In genomic region chr12:3922033-3922432, GRCh38 we compare ENCODE assay signal across 21 cellular contexts. TPM values are rescaled to one million over a fixed set of nuclear protein-coding genes. Genes with fewer than 3 reads are reported as not detected.
DNase-seq lines count a peak whose midpoint lies in the region; ATAC-seq and TF ChIP-seq lines count a peak whose summit lies in the region.
"Had no signal": no experiment of that assay in that cellular context is flagged by ENCODE, and none has a peak within 500 bp of the region (broad histone marks: within the 10 kb centered on the region; RNA-seq: fewer than 3 reads in every experiment).

No MANE protein-coding gene starts in this region.

- peaks cover 37% of the 10 kb centered on the region for H3K4me1 Mint-ChIP-seq in activated naive CD4-positive, alpha-beta T cell treated with anti-CD3 and anti-CD28 coated beads, Interleukin-2, amount 50 U/mL, for 24 hours
- H3K4me1 Mint-ChIP-seq in activated naive CD4-positive, alpha-beta T cell treated with anti-CD3 and anti-CD28 coated beads, Interleukin-2, amount 10 ng/mL, durations not matched to agents 7 days and 5 days = peaks cover 11% of the 10 kb centered on the region
- H3K4me1 Mint-ChIP-seq in endodermal cell = peaks cover 12% of the 10 kb centered on the region
- no peaks in the 10 kb centered on the region for H3K4me1 Mint-ChIP-seq in nephron progenitor cell
- H3K4me1 Mint-ChIP-seq: B cell, GM23338 had no signal

- intact Hi-C loops in heart left ventricle (cut with DNase I) = no loop called here
- intact Hi-C loops in stomach (cut with DNase I; ENCODE audit: low total_unique reads) = no loop called here

- H3K27ac Mint-ChIP-seq in activated naive CD4-positive, alpha-beta T cell treated with anti-CD3 and anti-CD28 coated beads, Interleukin-2, amount 50 U/mL, for 24 hours = peak overlapping the region; percentile 24
- H3K27ac Mint-ChIP-seq in activated naive CD4-positive, alpha-beta T cell treated with anti-CD3 and anti-CD28 coated beads, Interleukin-2, amount 10 ng/mL, durations not matched to agents 7 days and 5 days = no peak overlapping the region
- H3K27ac Mint-ChIP-seq in endodermal cell (no peak overlapping the region), nephron progenitor cell (peak overlapping the region; percentile 74)
- H3K27ac Mint-ChIP-seq: B cell; CD8-positive, alpha-beta T cell; GM23338; H9; HFFc6 had no signal

- H3F3A ChIP-seq in smooth muscle cell (ENCODE audit: low read depth) = peaks cover 4% of the 10 kb centered on the region

- no peak overlapping the region for H3K9ac ChIP-seq in endodermal cell (ENCODE audit: extremely low read depth, low read length, poor library complexity, severe bottlenecking)
- no peak overlapping the region for H3K9ac ChIP-seq in smooth muscle cell (ENCODE audit: low read depth)
- H3K9ac ChIP-seq: BLaER1 had no signal

- H3K27me3 ChIP-seq in endodermal cell (ENCODE audit: control insufficient read depth, insufficient read depth, low read length, poor library complexity, severe bottlenecking) (peaks cover 43% of the 10 kb centered on the region), smooth muscle cell (ENCODE audit: low read depth) (no peaks in the 10 kb centered on the region), heart left ventricle (peaks cover 0 to 60% (median 12%) of the 10 kb centered on the region in 9 donors), stomach (peaks cover 0 to 77% (median 20%) of the 10 kb centered on the region in 3 donors)
- H3K27me3 ChIP-seq: BLaER1 had no signal

- H3K27me3 Mint-ChIP-seq in activated naive CD4-positive, alpha-beta T cell treated with anti-CD3 and anti-CD28 coated beads, Interleukin-2, amount 50 U/mL, for 24 hours = no peaks in the 10 kb centered on the region
- peaks cover 25% of the 10 kb centered on the region for H3K27me3 Mint-ChIP-seq in activated naive CD4-positive, alpha-beta T cell treated with anti-CD3 and anti-CD28 coated beads, Interleukin-2, amount 10 ng/mL, durations not matched to agents 7 days and 5 days
- H3K27me3 Mint-ChIP-seq in endodermal cell (ENCODE audit: insufficient read depth) (peaks cover 37% of the 10 kb centered on the region), nephron progenitor cell (ENCODE audit: low read depth, poor library complexity) (no peaks in the 10 kb centered on the region)

- no peak overlapping the region for H3K4me2 ChIP-seq in smooth muscle cell
- H3K4me2 ChIP-seq: BLaER1, GM23338 had no signal

- peaks cover 6% of the 10 kb centered on the region for H3K4me1 ChIP-seq in endodermal cell (ENCODE audit: control insufficient read depth, insufficient read depth, low read length)
- peaks cover 6% of the 10 kb centered on the region for H3K4me1 ChIP-seq in smooth muscle cell (ENCODE audit: low read depth)
- no peaks in the 10 kb centered on the region for H3K4me1 ChIP-seq in heart left ventricle
- no peaks in the 10 kb centered on the region for H3K4me1 ChIP-seq in stomach
- H3K4me1 ChIP-seq: BLaER1 had no signal

- 70 to 88% methylated on average over 2 to 5 of the region's 6 CpGs for WGBS in endodermal cell (ENCODE audit: insufficient coverage in 1 of 2, insufficient read length in 1 of 2), 2 experiments
- WGBS in smooth muscle cell (ENCODE audit: low lambda C conversion rate) = 90% methylated on average over 6 of the region's 6 CpGs
- WGBS in heart left ventricle, 4 donors = 84 to 92% (median 87%) methylated on average over 6 of the region's 6 CpGs
- 65 to 78% (median 67%) methylated on average over 6 of the region's 6 CpGs for WGBS in stomach, 5 donors

- no peaks in the 10 kb centered on the region for H3K79me2 ChIP-seq in smooth muscle cell (ENCODE audit: low read depth)

- no peak for TF ChIP-seq EP300 in stomach (IDR thresholded peaks at IDR 0.05)

- H3K36me3 ChIP-seq in endodermal cell (ENCODE audit: control insufficient read depth, insufficient read depth, low read length) (no peaks in the 10 kb centered on the region), smooth muscle cell (ENCODE audit: low read depth) (no peaks in the 10 kb centered on the region), heart left ventricle (no peaks in the 10 kb centered on the region), stomach (no peaks in the 10 kb centered on the region)
- H3K36me3 ChIP-seq: BLaER1 had no signal

- TF ChIP-seq POLR2A in heart left ventricle (IDR thresholded peaks at IDR 0.05) (no peak), stomach (IDR thresholded peaks at IDR 0.05) (no peak)

- H3K27ac ChIP-seq in endodermal cell (ENCODE audit: low read depth, low read length) (no peak overlapping the region), smooth muscle cell (ENCODE audit: low read depth) (peak overlapping the region; percentile 90), heart left ventricle (no peak overlapping the region), stomach (no peak overlapping the region)
- H3K27ac ChIP-seq: 22Rv1, BLaER1, C4-2B had no signal

- peaks cover 2% of the 10 kb centered on the region for H3K36me3 Mint-ChIP-seq in activated naive CD4-positive, alpha-beta T cell treated with anti-CD3 and anti-CD28 coated beads, Interleukin-2, amount 50 U/mL, for 24 hours
- no peaks in the 10 kb centered on the region for H3K36me3 Mint-ChIP-seq in activated naive CD4-positive, alpha-beta T cell treated with anti-CD3 and anti-CD28 coated beads, Interleukin-2, amount 10 ng/mL, durations not matched to agents 7 days and 5 days
- peaks cover 2% of the 10 kb centered on the region for H3K36me3 Mint-ChIP-seq in endodermal cell (ENCODE audit: low read depth)
- H3K36me3 Mint-ChIP-seq in nephron progenitor cell (ENCODE audit: low read depth) = no peaks in the 10 kb centered on the region
- H3K36me3 Mint-ChIP-seq: CD8-positive, alpha-beta T cell had no signal

- CTCF ChIA-PET in activated naive CD4-positive, alpha-beta T cell treated with anti-CD3 and anti-CD28 coated beads, Interleukin-2, amount 10 ng/mL, durations not matched to agents 7 days and 5 days (lab: Charles Lee) = interaction anchor here (1.0 kb wide), 1 partner anchor 41 kb away, joined by 3 read pairs; no protein-coding TSS in a partner anchor

- H2AFZ ChIP-seq in smooth muscle cell (ENCODE audit: low read depth) = no peak overlapping the region
- H2AFZ ChIP-seq: GM23338 had no signal

- ATAC-seq in heart left ventricle = no peak
- ATAC-seq in GM18519 (IDR thresholded peaks at IDR 0.05; ENCODE audit: low FRiP score, unreplicated experiment) = no peak
- ATAC-seq: CD8-positive, alpha-beta T cell; GM23338; HCT116 had no signal

- H3K9me3 ChIP-seq in endodermal cell (ENCODE audit: control insufficient read depth, low read length) (no peaks in the 10 kb centered on the region), smooth muscle cell (replicated peaks; ENCODE audit: low read depth) (no peaks in the 10 kb centered on the region), heart left ventricle (no peaks in the 10 kb centered on the region), stomach (no peaks in the 10 kb centered on the region)
- H3K9me3 ChIP-seq: BLaER1, Caco-2 had no signal

- no peaks in the 10 kb centered on the region for H4K20me1 ChIP-seq in smooth muscle cell (ENCODE audit: low read depth)
- H4K20me1 ChIP-seq: BLaER1 had no signal

- no peaks in the 10 kb centered on the region for H3K9me3 Mint-ChIP-seq in activated naive CD4-positive, alpha-beta T cell treated with anti-CD3 and anti-CD28 coated beads, Interleukin-2, amount 50 U/mL, for 24 hours
- no peaks in the 10 kb centered on the region for H3K9me3 Mint-ChIP-seq in activated naive CD4-positive, alpha-beta T cell treated with anti-CD3 and anti-CD28 coated beads, Interleukin-2, amount 10 ng/mL, durations not matched to agents 7 days and 5 days
- H3K9me3 Mint-ChIP-seq in endodermal cell (peaks cover 3% of the 10 kb centered on the region), nephron progenitor cell (peaks cover 9% of the 10 kb centered on the region)
- H3K9me3 Mint-ChIP-seq: CD8-positive, alpha-beta T cell; GM23338; H9; HFFc6 had no signal

- H3K4me3 ChIP-seq in endodermal cell (ENCODE audit: low read length) (peak overlapping the region; percentile 44), smooth muscle cell (no peak overlapping the region), heart left ventricle (no peak overlapping the region), stomach (no peak overlapping the region)
- H3K4me3 ChIP-seq: BLaER1, GM23338 had no signal

- TF ChIP-seq CTCF in endodermal cell (conservative IDR thresholded peaks at IDR 0.05) (no peak), nephron progenitor cell (IDR thresholded peaks at IDR 0.05) (no peak), smooth muscle cell (IDR thresholded peaks at IDR 0.05; ENCODE audit: borderline replicate concordance, insufficient read depth, poor library complexity, severe bottlenecking) (no peak), heart left ventricle (IDR thresholded peaks at IDR 0.05) (no peak), stomach (IDR thresholded peaks at IDR 0.05) (no peak)

- H3K4me3 Mint-ChIP-seq in activated naive CD4-positive, alpha-beta T cell treated with anti-CD3 and anti-CD28 coated beads, Interleukin-2, amount 50 U/mL, for 24 hours = no peak overlapping the region
- H3K4me3 Mint-ChIP-seq in activated naive CD4-positive, alpha-beta T cell treated with anti-CD3 and anti-CD28 coated beads, Interleukin-2, amount 10 ng/mL, durations not matched to agents 7 days and 5 days = no peak overlapping the region
- H3K4me3 Mint-ChIP-seq in endodermal cell (no peak overlapping the region), nephron progenitor cell (peak overlapping the region; percentile 14)
- H3K4me3 Mint-ChIP-seq: B cell; CD4-positive, CD25-positive, alpha-beta regulatory T cell; CD8-positive, alpha-beta T cell; GM23338; H9; HFFc6 had no signal

- DNase-seq in activated naive CD4-positive, alpha-beta T cell treated with anti-CD3 and anti-CD28 coated beads, Interleukin-2, amount 10 ng/mL, durations not matched to agents 7 days and 5 days = no peak
- DNase-seq in endodermal cell (no peak), nephron progenitor cell (no peak), smooth muscle cell (lab: John Stamatoyannopoulos, UW; ENCODE audit: unreplicated experiment) (no peak), heart left ventricle (no peak), stomach (no peak)
- DNase-seq: Caco-2; CD4-positive, CD25-positive, alpha-beta regulatory T cell; CD8-positive, alpha-beta T cell; DMS153; DND-41; H9; HFFc6 had no signal

RNA-seq across cellular contexts. Expression of gene PARP11, which starts 48.8 kb away (rescaled TPM):
- total RNA-seq in endodermal cell (10 to 100 TPM; 15.3 to 30.3 TPM), smooth muscle cell (9.6 and 13.0 TPM in 2 replicates), heart left ventricle (10 to 100 TPM in 1 of 9 donors, 1 to 10 TPM in 8; 2.8 to 10.5 (median 5.9) TPM), stomach (1 to 10 TPM; 1.7 to 8.1 (median 5.8) TPM)
- 15.6 TPM for polyA plus RNA-seq in endodermal cell (2013, experiment 1 of 2)
- 16.7 TPM for polyA plus RNA-seq in endodermal cell (2013, experiment 2 of 2)
- polyA plus RNA-seq in smooth muscle cell (3.0 and 6.1 TPM in 2 replicates), heart left ventricle (1 to 10 TPM; 1.5 to 3.6 TPM), stomach (1 to 10 TPM; 1.4 to 3.4 (median 3.1) TPM)

Comparison
In these comparisons a context has a peak if more than half of its experiments do, and no peak if none do; other contexts are left out.
1. H3K27ac Mint-ChIP-seq: peak in activated naive CD4-positive, alpha-beta T cell treated with anti-CD3 and anti-CD28 coated beads, Interleukin-2, amount 50 U/mL, for 24 hours (single experiment) and nephron progenitor cell (single experiment); none in activated naive CD4-positive, alpha-beta T cell treated with anti-CD3 and anti-CD28 coated beads, Interleukin-2, amount 10 ng/mL, durations not matched to agents 7 days and 5 days (single experiment) and endodermal cell (single experiment).